14 cellular contexts compared by ENCODE assay signal in genomic region chr17:77843878-77844260, GRCh38.
DNase-seq lines count a peak whose midpoint lies in the region; ATAC-seq and TF ChIP-seq lines count a peak whose summit lies in the region.
"Had no signal": no experiment of that assay in that cellular context is flagged by ENCODE, and none has a peak within 500 bp of the region (broad histone marks: within the 10 kb centered on the region; RNA-seq: fewer than 3 reads in every experiment).

No MANE protein-coding gene starts in this region.

- peak overlapping the region; percentile 37 for H3K4me3 Mint-ChIP-seq in activated CD4-positive, alpha-beta T cell treated with anti-CD3 and anti-CD28 coated beads for 36 hours
- H3K4me3 Mint-ChIP-seq in activated T-helper 2 cell treated with anti-CD3 and anti-CD28 coated beads, Interferon-gamma antibody, Interleukin-2, Interleukin-4, amounts not matched to agents 10 μg/mL and 5 μg/mL and 100 μg/mL, durations not matched to agents 14 hours and 24 hours and 36 hours (ENCODE audit: low read depth) = peak overlapping the region; percentile 13
- H3K4me3 Mint-ChIP-seq in natural killer cell treated with Interleukin-12 subunit alpha and Interleukin-12 subunit beta and Interleukin-15 and Interleukin-18, amount 100 ng/mL, for 72 hours = peak overlapping the region; percentile 78
- H3K4me3 Mint-ChIP-seq: type B pancreatic cell had no signal

- TF ChIP-seq EP300 in upper lobe of left lung (IDR thresholded peaks at IDR 0.05) = no peak

- H3K27me3 ChIP-seq in KMS-11 (ENCODE audit: insufficient read depth, low read depth) (no peaks in the 10 kb centered on the region), upper lobe of left lung (no peaks in the 10 kb centered on the region)
- H3K27me3 ChIP-seq: ovary had no signal

- H3K27ac Mint-ChIP-seq in activated CD4-positive, alpha-beta T cell treated with anti-CD3 and anti-CD28 coated beads for 36 hours = peak overlapping the region; percentile 66
- H3K27ac Mint-ChIP-seq in activated T-helper 2 cell treated with anti-CD3 and anti-CD28 coated beads, Interferon-gamma antibody, Interleukin-2, Interleukin-4, amounts not matched to agents 10 μg/mL and 5 μg/mL and 100 μg/mL, durations not matched to agents 14 hours and 24 hours and 36 hours = peak overlapping the region; percentile 76
- H3K27ac Mint-ChIP-seq in natural killer cell treated with Interleukin-12 subunit alpha and Interleukin-12 subunit beta and Interleukin-15 and Interleukin-18, amount 100 ng/mL, for 72 hours = peak overlapping the region; percentile 58 to 87
- H3K27ac Mint-ChIP-seq: type B pancreatic cell had no signal

- in situ Hi-C loops in G401 (cut with HindIII; ENCODE audit: low sequenced_read_pairs) = no loop called here

- no peak for TF ChIP-seq POLR2A in upper lobe of left lung (IDR thresholded peaks at IDR 0.05)

- peak overlapping the region; percentile 45; the same call in 1 of the 2 replicates for H2AFZ ChIP-seq in KMS-11 (ENCODE audit: low read depth)

- no peaks in the 10 kb centered on the region for H3K36me3 ChIP-seq in KMS-11 (ENCODE audit: insufficient read depth)
- H3K36me3 ChIP-seq in upper lobe of left lung = no peaks in the 10 kb centered on the region
- H3K36me3 ChIP-seq: ovary had no signal

- H3K4me3 ChIP-seq in KMS-11 (IDR thresholded peaks at IDR 0.05; ENCODE audit: insufficient read depth, low read depth, low read length) (no peak overlapping the region), upper lobe of left lung (no peak overlapping the region)
- H3K4me3 ChIP-seq: ovary had no signal

- peaks cover 46% of the 10 kb centered on the region for H3K4me1 Mint-ChIP-seq in activated CD4-positive, alpha-beta T cell treated with anti-CD3 and anti-CD28 coated beads for 36 hours
- peaks cover 44% of the 10 kb centered on the region for H3K4me1 Mint-ChIP-seq in activated T-helper 2 cell treated with anti-CD3 and anti-CD28 coated beads, Interferon-gamma antibody, Interleukin-2, Interleukin-4, amounts not matched to agents 10 μg/mL and 5 μg/mL and 100 μg/mL, durations not matched to agents 14 hours and 24 hours and 36 hours (ENCODE audit: low read depth)
- H3K4me1 Mint-ChIP-seq in natural killer cell treated with Interleukin-12 subunit alpha and Interleukin-12 subunit beta and Interleukin-15 and Interleukin-18, amount 100 ng/mL, for 72 hours (ENCODE audit: low read depth in 2 of 2) = peaks cover 47 to 53% of the 10 kb centered on the region in 2 donors

- no peaks in the 10 kb centered on the region for H3K9me3 Mint-ChIP-seq in activated CD4-positive, alpha-beta T cell treated with anti-CD3 and anti-CD28 coated beads for 36 hours (ENCODE audit: low read depth)
- H3K9me3 Mint-ChIP-seq in activated T-helper 2 cell treated with anti-CD3 and anti-CD28 coated beads, Interferon-gamma antibody, Interleukin-2, Interleukin-4, amounts not matched to agents 10 μg/mL and 5 μg/mL and 100 μg/mL, durations not matched to agents 14 hours and 24 hours and 36 hours = no peaks in the 10 kb centered on the region
- H3K9me3 Mint-ChIP-seq in natural killer cell treated with Interleukin-12 subunit alpha and Interleukin-12 subunit beta and Interleukin-15 and Interleukin-18, amount 100 ng/mL, for 72 hours = no peaks in the 10 kb centered on the region
- H3K9me3 Mint-ChIP-seq: type B pancreatic cell had no signal

- H3K4me2 ChIP-seq in KMS-11 = peak overlapping the region; percentile 62

- no peaks in the 10 kb centered on the region for H4K20me1 ChIP-seq in KMS-11 (ENCODE audit: insufficient read depth)

- POLR2A ChIA-PET in activated CD4-positive, alpha-beta T cell treated with anti-CD3 and anti-CD28 coated beads for 36 hours (lab: Charles Lee) = interaction anchor here (0.6 to 2.6 kb wide), 4 partner anchors 12 to 1088 kb away, joined by 3 to 9 read pairs (median 4); partner anchors contain the start of gene TNRC6C

- no peaks in the 10 kb centered on the region for H3K79me2 ChIP-seq in KMS-11 (ENCODE audit: insufficient read depth, low read depth)

- intact Hi-C loops in activated CD4-positive, alpha-beta T cell treated with anti-CD3 and anti-CD28 coated beads for 36 hours (cut with DNase I, micrococcal nuclease) = loop anchor here (1.0 to 5.0 kb wide), 11 partner anchors 10 to 519 kb away; partner anchors contain the start of gene TNRC6C (in 1 of the 2)
- intact Hi-C loops in activated T-helper 2 cell treated with anti-CD3 and anti-CD28 coated beads, Interferon-gamma antibody, Interleukin-2, Interleukin-4, amounts not matched to agents 10 μg/mL and 5 μg/mL and 100 μg/mL, durations not matched to agents 14 hours and 24 hours and 36 hours (cut with micrococcal nuclease) = loop anchor here (1.0 to 5.0 kb wide), 4 partner anchors 38 to 702 kb away; partner anchors contain the start of genes SEC14L1 and TNRC6C

- peak; percentile 12 for ATAC-seq in activated CD4-positive, alpha-beta T cell treated with anti-CD3 and anti-CD28 coated beads for 36 hours
- peak; percentile 3 to 4 for ATAC-seq in natural killer cell treated with Interleukin-12 subunit alpha and Interleukin-12 subunit beta and Interleukin-15 and Interleukin-18, amount 100 ng/mL, for 72 hours
- ATAC-seq in upper lobe of left lung (ENCODE audit: low FRiP score in 2 of 2) = no peak
- ATAC-seq in HG03159 (IDR thresholded peaks at IDR 0.05; ENCODE audit: unreplicated experiment) = no peak
- ATAC-seq: left colon had no signal

- peaks cover 5% of the 10 kb centered on the region for H3K27me3 Mint-ChIP-seq in activated CD4-positive, alpha-beta T cell treated with anti-CD3 and anti-CD28 coated beads for 36 hours
- no peaks in the 10 kb centered on the region for H3K27me3 Mint-ChIP-seq in activated T-helper 2 cell treated with anti-CD3 and anti-CD28 coated beads, Interferon-gamma antibody, Interleukin-2, Interleukin-4, amounts not matched to agents 10 μg/mL and 5 μg/mL and 100 μg/mL, durations not matched to agents 14 hours and 24 hours and 36 hours (ENCODE audit: low read depth)
- H3K27me3 Mint-ChIP-seq in natural killer cell treated with Interleukin-12 subunit alpha and Interleukin-12 subunit beta and Interleukin-15 and Interleukin-18, amount 100 ng/mL, for 72 hours = peaks cover 7 to 8% of the 10 kb centered on the region in 2 donors

- DNase-seq in activated CD4-positive, alpha-beta T cell treated with anti-CD3 and anti-CD28 coated beads for 36 hours = no peak
- DNase-seq in activated CD4-positive, alpha-beta T cell treated with anti-CD3 and anti-CD28 coated beads for 48 hours = no peak
- DNase-seq in activated T-helper 2 cell treated with anti-CD3 and anti-CD28 coated beads, Interferon-gamma antibody, Interleukin-2, Interleukin-4, amounts not matched to agents 10 μg/mL and 5 μg/mL and 100 μg/mL, durations not matched to agents 14 hours and 24 hours and 36 hours (ENCODE audit: low spot score) = no peak
- no peak for DNase-seq in natural killer cell treated with Interleukin-12 subunit alpha and Interleukin-12 subunit beta and Interleukin-15 and Interleukin-18, amount 100 ng/mL, for 72 hours (ENCODE audit: low spot score)
- DNase-seq in upper lobe of left lung (no peak), G401 (ENCODE audit: low spot score) (no peak)
- DNase-seq: COR-L47, GDM1, left colon, NCI-H1092 treated with DMSO at 0.1 percent for 48 hours, ovary had no signal

- H3K4me1 ChIP-seq in KMS-11 (ENCODE audit: low read depth, poor library complexity, severe bottlenecking) (peaks cover 66% of the 10 kb centered on the region), upper lobe of left lung (peaks cover 0 to 5% (median 2%) of the 10 kb centered on the region in 4 donors)

- 54 to 72% methylated on average over 2 of the region's 2 CpGs for WGBS in upper lobe of left lung, 2 donors

- H3K36me3 Mint-ChIP-seq in activated CD4-positive, alpha-beta T cell treated with anti-CD3 and anti-CD28 coated beads for 36 hours (ENCODE audit: low read depth) = no peaks in the 10 kb centered on the region
- H3K36me3 Mint-ChIP-seq in activated T-helper 2 cell treated with anti-CD3 and anti-CD28 coated beads, Interferon-gamma antibody, Interleukin-2, Interleukin-4, amounts not matched to agents 10 μg/mL and 5 μg/mL and 100 μg/mL, durations not matched to agents 14 hours and 24 hours and 36 hours (ENCODE audit: low read depth) = no peaks in the 10 kb centered on the region
- no peaks in the 10 kb centered on the region for H3K36me3 Mint-ChIP-seq in natural killer cell treated with Interleukin-12 subunit alpha and Interleukin-12 subunit beta and Interleukin-15 and Interleukin-18, amount 100 ng/mL, for 72 hours
- H3K36me3 Mint-ChIP-seq: type B pancreatic cell had no signal

- H3K9ac ChIP-seq in KMS-11 = peak overlapping the region; percentile 20; the same call in 1 of the 2 replicates

- no peaks in the 10 kb centered on the region for H3K9me3 ChIP-seq in upper lobe of left lung
- H3K9me3 ChIP-seq: ovary had no signal

- CTCF ChIA-PET in activated CD4-positive, alpha-beta T cell treated with anti-CD3 and anti-CD28 coated beads for 36 hours (lab: Charles Lee) = interaction anchor here (0.9 to 1.2 kb wide), 3 partner anchors 10 to 175 kb away, joined by 3 to 5 read pairs (median 3); no protein-coding TSS in a partner anchor

- H3K27ac ChIP-seq in KMS-11 (peak overlapping the region; percentile 66), upper lobe of left lung (no peak overlapping the region)
- H3K27ac ChIP-seq: ovary had no signal

- no peak for TF ChIP-seq CTCF in KMS-11 (conservative IDR thresholded peaks at IDR 0.05; ENCODE audit: low read depth, low read length)
- no peak for TF ChIP-seq CTCF in upper lobe of left lung (IDR thresholded peaks at IDR 0.05)

Comparison
In these comparisons a context has a peak if more than half of its experiments do, and no peak if none do; other contexts are left out.
1. ATAC-seq: peak in activated CD4-positive, alpha-beta T cell treated with anti-CD3 and anti-CD28 coated beads for 36 hours (single experiment) and natural killer cell treated with Interleukin-12 subunit alpha and Interleukin-12 subunit beta and Interleukin-15 and Interleukin-18, amount 100 ng/mL, for 72 hours (2 of 2); none in upper lobe of left lung (0 of 2) and HG03159 (single experiment).
2. H3K4me3 Mint-ChIP-seq: peak in every context shown above with its lines; median percentile 78 in natural killer cell treated with Interleukin-12 subunit alpha and Interleukin-12 subunit beta and Interleukin-15 and Interleukin-18, amount 100 ng/mL, for 72 hours; 37 in activated CD4-positive, alpha-beta T cell treated with anti-CD3 and anti-CD28 coated beads for 36 hours; 13 in activated T-helper 2 cell treated with anti-CD3 and anti-CD28 coated beads, Interferon-gamma antibody, Interleukin-2, Interleukin-4, amounts not matched to agents 10 μg/mL and 5 μg/mL and 100 μg/mL, durations not matched to agents 14 hours and 24 hours and 36 hours.
3. Peak in every context shown above with its lines, with median percentiles within 50 percentile points of each other: H3K27ac Mint-ChIP-seq.